Comparison of ENCODE assay signal across 10 cellular contexts in genomic region chr17:4509402-4509801, GRCh38. TPM values are rescaled to one million over a fixed set of nuclear protein-coding genes. Genes with fewer than 3 reads are reported as not detected.
A peak's percentile ranks its signal among the peaks of the same experiment; 100 is the strongest.
DNase-seq lines count a peak whose midpoint lies in the region; ATAC-seq and TF ChIP-seq lines count a peak whose summit lies in the region.
"Had no signal": no experiment of that assay in that cellular context is flagged by ENCODE, and none has a peak within 500 bp of the region (broad histone marks: within the 10 kb centered on the region; RNA-seq: fewer than 3 reads in every experiment).

No MANE protein-coding gene starts in this region.

- H3K27ac ChIP-seq in BLaER1 (peak overlapping the region; percentile 50), tibial nerve (peak overlapping the region in 2 of 4 donors; percentile 50 to 61)

- ATAC-seq in GM21825 (IDR thresholded peaks at IDR 0.05; ENCODE audit: unreplicated experiment) (peak; percentile 54), mucosa of descending colon (peak; percentile 41), HG02840 (IDR thresholded peaks at IDR 0.05; ENCODE audit: low FRiP score, unreplicated experiment) (no peak)

- H4K20me1 ChIP-seq in BLaER1: peaks cover 83% of the 10 kb centered on the region

- 50 to 60% methylated on average over 8 of the region's 8 CpGs for WGBS in tibial nerve, 2 donors

- no peaks in the 10 kb centered on the region for H3K36me3 ChIP-seq in BLaER1
- no peaks in the 10 kb centered on the region for H3K36me3 ChIP-seq in mucosa of descending colon (ENCODE audit: low read depth)
- H3K36me3 ChIP-seq in tibial nerve: no peaks in the 10 kb centered on the region

- intact Hi-C loops in mucosa of descending colon (cut with DNase I, micrococcal nuclease): no loop called here

- peak overlapping the region; percentile 88 for H3K4me2 ChIP-seq in BLaER1

- H3K9me3 ChIP-seq in BLaER1 (no peaks in the 10 kb centered on the region), mucosa of descending colon (no peaks in the 10 kb centered on the region), tibial nerve (no peaks in the 10 kb centered on the region)

- DNase-seq in astrocyte of the cerebellum (ENCODE audit: low read depth) (peak; percentile 19), mucosa of descending colon (no peak), DMS53 treated with DMSO at 0.1 percent for 48 hours (lab: John Stamatoyannopoulos, UW; ENCODE audit: unreplicated experiment) (no peak), tibial nerve (ENCODE audit: low spot score in 2 of 2) (no peak), midbrain (lab: John Stamatoyannopoulos, UW) (no peak)
- DNase-seq: NCI-H2029 treated with DMSO at 0.1 percent for 48 hours had no signal

- no peak for TF ChIP-seq POLR2A in tibial nerve (IDR thresholded peaks at IDR 0.05)

- TF ChIP-seq CTCF in astrocyte of the cerebellum (IDR thresholded peaks at IDR 0.05; ENCODE audit: low read depth, low read length, missing control alignments) (no peak), mucosa of descending colon (IDR thresholded peaks at IDR 0.05) (no peak), tibial nerve (IDR thresholded peaks at IDR 0.05) (no peak)

- no peaks in the 10 kb centered on the region for H3K27me3 ChIP-seq in BLaER1
- H3K27me3 ChIP-seq in tibial nerve: no peaks in the 10 kb centered on the region

- in situ Hi-C loops in astrocyte of the cerebellum (cut with HindIII; ENCODE audit: low sequenced_read_pairs): no loop called here

- H3K4me3 ChIP-seq in BLaER1: peak overlapping the region; percentile 15
- H3K4me3 ChIP-seq in astrocyte of the cerebellum (ENCODE audit: low read depth, low read length): no peak overlapping the region
- no peak overlapping the region for H3K4me3 ChIP-seq in mucosa of descending colon
- H3K4me3 ChIP-seq in tibial nerve: no peak overlapping the region

- H3K4me1 ChIP-seq in BLaER1 (peaks cover 70% of the 10 kb centered on the region), mucosa of descending colon (ENCODE audit: low read depth) (no peaks in the 10 kb centered on the region), tibial nerve (peaks cover 0 to 17% (median 2%) of the 10 kb centered on the region in 4 donors)

- TF ChIP-seq EP300 in tibial nerve (IDR thresholded peaks at IDR 0.05): no peak

- peak overlapping the region; percentile 58; the same call in 1 of the 2 replicates for H3K9ac ChIP-seq in BLaER1

RNA-seq across cellular contexts. Expression of gene SPNS2, which starts 10.7 kb away (rescaled TPM):
- total RNA-seq in mucosa of descending colon: 10 to 100 TPM in 2 of 3 donors, 1 to 10 TPM in 1; 9.2 to 24.5 (median 11.0) TPM
- total RNA-seq in tibial nerve: 10 to 100 TPM in 3 of 4 donors, 1 to 10 TPM in 1; 5.4 to 49.8 (median 23.4) TPM

RNA-seq across cellular contexts. Expression of gene MYBBP1A, which starts 45.8 kb away (rescaled TPM):
- total RNA-seq in mucosa of descending colon (10 to 100 TPM; 32.7 to 41.4 (median 36.7) TPM), tibial nerve (100 to 1,000 TPM in 1 of 4 donors, 10 to 100 TPM in 3; 53.8 to 119 (median 54.4) TPM)

RNA-seq across cellular contexts. Expression of gene GGT6, which starts 51.0 kb away (rescaled TPM):
- 100 to 1,000 TPM in 2 of 3 donors, 10 to 100 TPM in 1; 98.0 to 219 (median 189) TPM for total RNA-seq in mucosa of descending colon
- total RNA-seq in tibial nerve: not detected
- total RNA-seq: T-helper 2 cell treated with Interferon-gamma antibody and Interleukin-4, amounts not matched to agents 100 ng/mL and 5 ng/mL, for 36 hours had no signal

Comparison
In these comparisons a context has a peak if more than half of its experiments do, and no peak if none do; other contexts are left out.
1. RNA of gene GGT6, which starts 51.0 kb away (total RNA-seq): 98.0 to 219 TPM in mucosa of descending colon; not detected in tibial nerve; every median in the first group is over 10 times any median in the second.